ENCODE assay signal across 9 cellular contexts in genomic region chr9:101399641-101399965, GRCh38. TPM values are rescaled to one million over a fixed set of nuclear protein-coding genes. Genes with fewer than 3 reads are reported as not detected.
DNase-seq lines count a peak whose midpoint lies in the region; ATAC-seq and TF ChIP-seq lines count a peak whose summit lies in the region.
"Had no signal": no experiment of that assay in that cellular context is flagged by ENCODE, and none has a peak within 500 bp of the region (broad histone marks: within the 10 kb centered on the region; RNA-seq: fewer than 3 reads in every experiment).

No MANE protein-coding gene starts in this region.

- intact Hi-C loops in head of caudate nucleus (cut with DNase I), result loop anchor here (5.0 kb wide), 1 partner anchor 687 kb away; no protein-coding TSS in a partner anchor

- peaks cover 6% of the 10 kb centered on the region for H3K27me3 Mint-ChIP-seq in glutamatergic neuron (ENCODE audit: unreplicated experiment)

- peaks cover 14% of the 10 kb centered on the region for H3K9me3 Mint-ChIP-seq in glutamatergic neuron (ENCODE audit: unreplicated experiment)
- peaks cover 6% of the 10 kb centered on the region for H3K9me3 Mint-ChIP-seq in stimulated activated effector memory CD8-positive, alpha-beta T cell treated with anti-CD3 and anti-CD28 coated beads, Interleukin-12 subunit alpha, Interleukin-12 subunit beta, amount 100 ng/mL, for 72 hours

- DNase-seq in glutamatergic neuron, result no peak
- DNase-seq in stimulated activated effector memory CD8-positive, alpha-beta T cell treated with anti-CD3 and anti-CD28 coated beads, Interleukin-12 subunit alpha, Interleukin-12 subunit beta, amount 100 ng/mL, for 72 hours (ENCODE audit: low spot score in 2 of 2), result no peak
- no peak for DNase-seq in head of caudate nucleus
- no peak for DNase-seq in hypothalamus (lab: John Stamatoyannopoulos, UW)
- no peak for DNase-seq in NCI-H1694 treated with DMSO at 0.1 percent for 48 hours (lab: John Stamatoyannopoulos, UW)

- H3K4me3 Mint-ChIP-seq in glutamatergic neuron (ENCODE audit: unreplicated experiment), result peak overlapping the region; percentile 99
- peak overlapping the region; percentile 89 for H3K4me3 Mint-ChIP-seq in stimulated activated effector memory CD8-positive, alpha-beta T cell treated with anti-CD3 and anti-CD28 coated beads, Interleukin-12 subunit alpha, Interleukin-12 subunit beta, amount 100 ng/mL, for 72 hours

- ATAC-seq in stimulated activated effector memory CD8-positive, alpha-beta T cell treated with anti-CD3 and anti-CD28 coated beads, Interleukin-12 subunit alpha, Interleukin-12 subunit beta, amount 100 ng/mL, for 72 hours, result no peak
- ATAC-seq in HG02840 (IDR thresholded peaks at IDR 0.05; ENCODE audit: low FRiP score, unreplicated experiment), result no peak

- peaks cover 13% of the 10 kb centered on the region; the same call in 1 of the 2 replicates for H3K9me3 ChIP-seq in HUES6 (ENCODE audit: control insufficient read depth, insufficient read depth, low read depth, low read length)

- H3K36me3 Mint-ChIP-seq in glutamatergic neuron (ENCODE audit: unreplicated experiment), result peaks cover 46% of the 10 kb centered on the region
- peaks cover 74% of the 10 kb centered on the region for H3K36me3 Mint-ChIP-seq in stimulated activated effector memory CD8-positive, alpha-beta T cell treated with anti-CD3 and anti-CD28 coated beads, Interleukin-12 subunit alpha, Interleukin-12 subunit beta, amount 100 ng/mL, for 72 hours

- no peaks in the 10 kb centered on the region for H3K4me1 ChIP-seq in HUES6 (ENCODE audit: control insufficient read depth, insufficient read depth, low read length)

- H3K4me3 ChIP-seq in HUES6 (ENCODE audit: low read depth, low read length), result peak overlapping the region; percentile 99

- TF ChIP-seq CTCF in VCaP (conservative IDR thresholded peaks at IDR 0.05), result no peak
- no peak for TF ChIP-seq CTCF in glutamatergic neuron (IDR thresholded peaks at IDR 0.05; ENCODE audit: partially characterized antibody, unreplicated experiment)

- H3K9ac ChIP-seq in HUES6 (ENCODE audit: low read length), result peak overlapping the region; percentile 60

- H3K27ac Mint-ChIP-seq in glutamatergic neuron (ENCODE audit: unreplicated experiment), result no peak overlapping the region
- peak overlapping the region; percentile 96 for H3K27ac Mint-ChIP-seq in stimulated activated effector memory CD8-positive, alpha-beta T cell treated with anti-CD3 and anti-CD28 coated beads, Interleukin-12 subunit alpha, Interleukin-12 subunit beta, amount 100 ng/mL, for 72 hours

- H3K4me1 Mint-ChIP-seq in glutamatergic neuron (ENCODE audit: low read depth, unreplicated experiment), result peaks cover 11% of the 10 kb centered on the region
- H3K4me1 Mint-ChIP-seq in stimulated activated effector memory CD8-positive, alpha-beta T cell treated with anti-CD3 and anti-CD28 coated beads, Interleukin-12 subunit alpha, Interleukin-12 subunit beta, amount 100 ng/mL, for 72 hours, result peaks cover 62% of the 10 kb centered on the region

- H3K27ac ChIP-seq in HUES6 (ENCODE audit: low read depth, low read length) (no peak overlapping the region; the same call in 1 of the 2 replicates), VCaP (peak overlapping the region; percentile 80; the same call in 1 of the 2 replicates)

- H3K27me3 ChIP-seq in HUES6 (ENCODE audit: control insufficient read depth, insufficient read depth, low read length), result no peaks in the 10 kb centered on the region

- peaks cover 69% of the 10 kb centered on the region for H3K36me3 ChIP-seq in HUES6 (ENCODE audit: control insufficient read depth, insufficient read depth, low read length)

RNA-seq across cellular contexts. Expression of gene ZNF189, which starts 1.0 kb away (rescaled TPM):
- 30.1 TPM for total RNA-seq in glutamatergic neuron (ENCODE audit: unreplicated experiment)

RNA-seq across cellular contexts. Expression of gene MRPL50, which starts 1.2 kb away (rescaled TPM):
- 15.4 TPM for total RNA-seq in glutamatergic neuron (ENCODE audit: unreplicated experiment)

RNA-seq across cellular contexts. Expression of gene BAAT, which starts 14.8 kb away (rescaled TPM):
- total RNA-seq in glutamatergic neuron (ENCODE audit: unreplicated experiment), result 0.54 TPM

RNA-seq across cellular contexts. Expression of gene ALDOB, which starts 36.0 kb away (rescaled TPM):
- not detected for total RNA-seq in glutamatergic neuron (ENCODE audit: unreplicated experiment)
- total RNA-seq: T-helper 1 cell treated with Interleukin-12 subunit alpha and Interleukin-12 subunit beta and Interleukin-4 antibody, amounts not matched to agents 30 ng/mL and 1 ng/mL, for 36 hours had no signal
